ENCODE assay signal across 13 cellular contexts in genomic region chr3:160660899-160661298, GRCh38. TPM values are rescaled to one million over a fixed set of nuclear protein-coding genes. Genes with fewer than 3 reads are reported as not detected.
DNase-seq lines count a peak whose midpoint lies in the region; ATAC-seq and TF ChIP-seq lines count a peak whose summit lies in the region.
"Had no signal": no experiment of that assay in that cellular context is flagged by ENCODE, and none has a peak within 500 bp of the region (broad histone marks: within the 10 kb centered on the region; RNA-seq: fewer than 3 reads in every experiment).

No MANE protein-coding gene starts in this region.

- H3K9me3 ChIP-seq in HEK293 (ENCODE audit: control insufficient read depth, insufficient read depth, low read depth, low read length) (no peaks in the 10 kb centered on the region), Panc1 (ENCODE audit: control insufficient read depth, insufficient read depth, low read depth, low read length) (no peaks in the 10 kb centered on the region; the same call in 1 of the 2 replicates)

- POLR2A ChIA-PET in HEK293 (lab: Yijun Ruan, JAX): no interaction called here
- POLR2A ChIA-PET in Panc1 (lab: Charles Lee): no interaction called here

- no peaks in the 10 kb centered on the region for H3K36me3 Mint-ChIP-seq in neural crest cell (ENCODE audit: low read depth)
- H3K36me3 Mint-ChIP-seq in activated CD8-positive, alpha-beta memory T cell treated with anti-CD3 and anti-CD28 coated beads, Interleukin-2, amount 10 ng/mL, durations not matched to agents 7 days and 5 days: no peaks in the 10 kb centered on the region

- no TSS peak for BruUV-seq in Panc1 (replicated peaks; lab: Mats Ljungman, UMichigan)

- no peaks in the 10 kb centered on the region for H3K27me3 Mint-ChIP-seq in neural crest cell (ENCODE audit: low read depth)
- H3K27me3 Mint-ChIP-seq in activated CD8-positive, alpha-beta memory T cell treated with anti-CD3 and anti-CD28 coated beads, Interleukin-2, amount 10 ng/mL, durations not matched to agents 7 days and 5 days: peaks cover 13% of the 10 kb centered on the region
- H3K27me3 Mint-ChIP-seq: CD4-positive, alpha-beta T cell had no signal

- peaks cover 6% of the 10 kb centered on the region for H3K9me3 Mint-ChIP-seq in neural crest cell
- H3K9me3 Mint-ChIP-seq in activated CD8-positive, alpha-beta memory T cell treated with anti-CD3 and anti-CD28 coated beads, Interleukin-2, amount 10 ng/mL, durations not matched to agents 7 days and 5 days (ENCODE audit: low read depth): no peaks in the 10 kb centered on the region
- H3K9me3 Mint-ChIP-seq: CD4-positive, alpha-beta T cell had no signal

- no peak overlapping the region for H3K4me3 Mint-ChIP-seq in neural crest cell
- no peak overlapping the region for H3K4me3 Mint-ChIP-seq in activated CD8-positive, alpha-beta memory T cell treated with anti-CD3 and anti-CD28 coated beads, Interleukin-2, amount 10 ng/mL, durations not matched to agents 7 days and 5 days
- H3K4me3 Mint-ChIP-seq: B cell; CD4-positive, alpha-beta T cell had no signal

- H3K27ac ChIP-seq in HEK293 (ENCODE audit: extremely low read depth, low read depth, low read length) (no peak overlapping the region), Panc1 (ENCODE audit: low read length) (peak overlapping the region; percentile 8; the same call in 1 of the 2 replicates)

- H3K36me3 ChIP-seq in HEK293 (ENCODE audit: control insufficient read depth in 2 of 2, insufficient read depth in 1 of 2, low read length in 2 of 2) (no peaks in the 10 kb centered on the region), Panc1 (ENCODE audit: control insufficient read depth, insufficient read depth, low read length) (no peaks in the 10 kb centered on the region)

- no peak for DNase-seq in Panc1 (ENCODE audit: low read depth, low spot score)
- no peak for DNase-seq in neural crest cell (ENCODE audit: low read depth, low spot score)
- no peak for DNase-seq in NCI-H1436 treated with DMSO at 0.1 percent for 48 hours (lab: John Stamatoyannopoulos, UW)
- DNase-seq in NCI-H446 (lab: John Stamatoyannopoulos, UW): no peak
- no peak for DNase-seq in activated CD8-positive, alpha-beta memory T cell treated with anti-CD3 and anti-CD28 coated beads, Interleukin-2, amount 10 ng/mL, durations not matched to agents 7 days and 5 days
- no peak for DNase-seq in DMS114 treated with DMSO at 0.1 percent for 48 hours (lab: John Stamatoyannopoulos, UW; ENCODE audit: unreplicated experiment)
- DNase-seq: C1 segment of cervical spinal cord; CD4-positive, alpha-beta T cell; DMS153; EL; HCEC 1CT had no signal

- TF ChIP-seq CTCF in HEK293 (tag by site-specific recombination; IDR thresholded peaks at IDR 0.05) (no peak), Panc1 (IDR thresholded peaks at IDR 0.05) (no peak), neural crest cell (conservative IDR thresholded peaks at IDR 0.05) (no peak)

- CTCF ChIA-PET in HEK293 (lab: Yijun Ruan, JAX) (no interaction called here), Panc1 (lab: Charles Lee) (no interaction called here)
- CTCF ChIA-PET in activated CD8-positive, alpha-beta memory T cell treated with anti-CD3 and anti-CD28 coated beads, Interleukin-2, amount 10 ng/mL, durations not matched to agents 7 days and 5 days (lab: Charles Lee): no interaction called here

- no peak for ATAC-seq in Panc1
- ATAC-seq in activated CD8-positive, alpha-beta memory T cell treated with anti-CD3 and anti-CD28 coated beads, Interleukin-2, amount 10 ng/mL, durations not matched to agents 7 days and 5 days: no peak

- in situ Hi-C loops in Panc1 (cut with HindIII; ENCODE audit: low pct_unique_long_range_greater_than_20kb, low sequenced_read_pairs): no loop called here

- H3K4me3 ChIP-seq in HEK293 (ENCODE audit: low read depth, low read length) (no peak overlapping the region), Panc1 (ENCODE audit: low read depth in 2 of 2, low read length in 2 of 2) (no peak overlapping the region)

- intact Hi-C loops in Panc1 (cut with micrococcal nuclease; ENCODE audit: unreplicated experiment): no loop called here

- H3K4me1 Mint-ChIP-seq in neural crest cell: peaks cover 27% of the 10 kb centered on the region
- peaks cover 3% of the 10 kb centered on the region for H3K4me1 Mint-ChIP-seq in activated CD8-positive, alpha-beta memory T cell treated with anti-CD3 and anti-CD28 coated beads, Interleukin-2, amount 10 ng/mL, durations not matched to agents 7 days and 5 days

- H3K4me1 ChIP-seq in HEK293 (ENCODE audit: control insufficient read depth, insufficient read depth, low read length): peaks cover 6% of the 10 kb centered on the region; the same call in 1 of the 2 replicates
- peaks cover 5% of the 10 kb centered on the region; the same call in 1 of the 2 replicates for H3K4me1 ChIP-seq in Panc1 (ENCODE audit: control insufficient read depth, insufficient read depth, low read length)

- H3K27ac Mint-ChIP-seq in neural crest cell (ENCODE audit: unreplicated experiment): peak overlapping the region; percentile 76
- no peak overlapping the region for H3K27ac Mint-ChIP-seq in activated CD8-positive, alpha-beta memory T cell treated with anti-CD3 and anti-CD28 coated beads, Interleukin-2, amount 10 ng/mL, durations not matched to agents 7 days and 5 days
- H3K27ac Mint-ChIP-seq: B cell; CD4-positive, alpha-beta T cell had no signal

- no peaks in the 10 kb centered on the region for H3K27me3 ChIP-seq in Panc1 (ENCODE audit: control insufficient read depth, insufficient read depth, low read length)

TF ChIP-seq in HEK293, 187 proteins besides CTCF, POLR2A, EP300 and RAD21:
- TF ChIP-seq PRDM6 (tag by site-specific recombination; IDR thresholded peaks at IDR 0.05) (peak; percentile 91), ZNF510 (tag by site-specific recombination; IDR thresholded peaks at IDR 0.05; ENCODE audit: insufficient replicate concordance) (no peak), ZNF214 (tag by site-specific recombination; IDR thresholded peaks at IDR 0.05; ENCODE audit: borderline replicate concordance) (no peak), ZBTB1 (tag by site-specific recombination; IDR thresholded peaks at IDR 0.05) (no peak), ZSCAN30 (tag by site-specific recombination; IDR thresholded peaks at IDR 0.05) (peak; percentile 98), ZNF785 (tag by site-specific recombination; IDR thresholded peaks at IDR 0.05) (no peak), ZNF48 (tag by site-specific recombination; IDR thresholded peaks at IDR 0.05) (no peak), ZBTB48 (tag by site-specific recombination; IDR thresholded peaks at IDR 0.05) (no peak), ZNF112 (tag by site-specific recombination; IDR thresholded peaks at IDR 0.05) (no peak), SP2 (tag by site-specific recombination; IDR thresholded peaks at IDR 0.05) (no peak), SALL2 (tag by site-specific recombination; IDR thresholded peaks at IDR 0.05; ENCODE audit: borderline replicate concordance) (no peak), ZNF2 (tag by site-specific recombination; IDR thresholded peaks at IDR 0.05) (no peak)

RNA-seq across cellular contexts. Expression of gene ARL14, which starts 16.1 kb away (rescaled TPM):
- total RNA-seq in Panc1 (2021; ENCODE audit: unreplicated experiment): 2.5 TPM
- 1.2 TPM for polyA plus RNA-seq in Panc1 (2012; ENCODE audit: insufficient read length)
- total RNA-seq in neural crest cell: not detected in 2 replicates
- not detected for total RNA-seq in activated CD8-positive, alpha-beta memory T cell treated with anti-CD3 and anti-CD28 coated beads, Interleukin-2, amount 10 ng/mL, durations not matched to agents 7 days and 5 days
- total RNA-seq: CD4-positive, alpha-beta T cell had no signal
